Comparison of ENCODE assay signal across 22 cellular contexts in genomic region chr1:87000460-87000859, GRCh38.
DNase-seq lines count a peak whose midpoint lies in the region; ATAC-seq, FAIRE-seq and TF ChIP-seq lines count a peak whose summit lies in the region.
"Had no signal": no experiment of that assay in that cellular context is flagged by ENCODE, and none has a peak within 500 bp of the region (broad histone marks: within the 10 kb centered on the region; RNA-seq: fewer than 3 reads in every experiment).

No MANE protein-coding gene starts in this region.

- TF ChIP-seq CTCF in liver (IDR thresholded peaks at IDR 0.05; ENCODE audit: low read depth, low read length, missing input control): no peak
- no peak for TF ChIP-seq CTCF in HepG2 (CRISPR knock-in tag; IDR thresholded peaks at IDR 0.05)
- no peak for TF ChIP-seq CTCF in thyroid gland (IDR thresholded peaks at IDR 0.05)
- no peak for TF ChIP-seq CTCF in right atrium auricular region (IDR thresholded peaks at IDR 0.05)

- H3K9ac ChIP-seq in liver (ENCODE audit: low read depth in 1 of 2, low read length in 2 of 2) (no peak overlapping the region), HepG2 (ENCODE audit: insufficient read depth, low read depth, low read length) (no peak overlapping the region)
- H3K9ac ChIP-seq: BLaER1 treated with 17β-estradiol and CSF1 and Interleukin-3, amounts not matched to agents 10 nM and 100 nM had no signal

- ATAC-seq in HepG2 (no peak), left lobe of liver (peak; percentile 65)

- DNase-seq in HepG2 (ENCODE audit: low spot score) (no peak), left lobe of liver (ENCODE audit: low spot score) (no peak), small intestine (peak; percentile 4), thyroid gland (no peak), right atrium auricular region (ENCODE audit: low spot score) (no peak)
- DNase-seq: ACHN; AML-193; BE2C; CD4-positive, alpha-beta T cell; CD8-positive, alpha-beta memory T cell; DMS153; DND-41; GOT3; HFFc6 had no signal

- H3K4me1 ChIP-seq in liver (ENCODE audit: control insufficient read depth in 4 of 4, insufficient read depth in 4 of 4, low read length in 3 of 4) (peaks cover 0 to 4% (median 2%) of the 10 kb centered on the region in 4 donors), HepG2 (ENCODE audit: insufficient read depth, low read length) (peaks cover 37% of the 10 kb centered on the region), small intestine (ENCODE audit: control insufficient read depth in 2 of 2, insufficient read depth in 1 of 2, low read depth in 1 of 2, low read length in 1 of 2) (no peaks in the 10 kb centered on the region), thyroid gland (no peaks in the 10 kb centered on the region), right atrium auricular region (peaks cover 0 to 4% of the 10 kb centered on the region in 2 donors)
- H3K4me1 ChIP-seq: BE2C; BLaER1 treated with 17β-estradiol and CSF1 and Interleukin-3, amounts not matched to agents 10 nM and 100 nM had no signal

- no peak overlapping the region for H3K4me2 ChIP-seq in HepG2 (ENCODE audit: low read depth, low read length)
- H3K4me2 ChIP-seq: BLaER1 treated with 17β-estradiol and CSF1 and Interleukin-3, amounts not matched to agents 10 nM and 100 nM had no signal

- no peak overlapping the region for H3K4me3 ChIP-seq in liver (ENCODE audit: low read depth in 1 of 3, low read length in 3 of 3)
- no peak overlapping the region for H3K4me3 ChIP-seq in HepG2 (replicated peaks in 1 of 3; ENCODE audit: insufficient read depth in 1 of 3, low read depth in 2 of 3, low read length in 3 of 3)
- H3K4me3 ChIP-seq in small intestine (ENCODE audit: low read depth in 1 of 2, low read length in 2 of 2): no peak overlapping the region
- H3K4me3 ChIP-seq in thyroid gland (replicated peaks in 1 of 3): no peak overlapping the region
- H3K4me3 ChIP-seq in right atrium auricular region: no peak overlapping the region
- H3K4me3 ChIP-seq: BLaER1 treated with 17β-estradiol and CSF1 and Interleukin-3, amounts not matched to agents 10 nM and 100 nM; HAP-1 had no signal

- in situ Hi-C loops in HepG2 (cut with HindIII; ENCODE audit: extremely low pct_ligation_motif_present, low pct_unique_long_range_greater_than_20kb): no loop called here

- H3K36me3 ChIP-seq in liver (ENCODE audit: control insufficient read depth in 4 of 4, insufficient read depth in 3 of 4, low read depth in 1 of 4, low read length in 3 of 4): no peaks in the 10 kb centered on the region
- H3K36me3 ChIP-seq in HepG2 (replicated peaks in 1 of 2; ENCODE audit: control insufficient read depth in 1 of 2, insufficient read depth in 2 of 2, low read length in 2 of 2): no peaks in the 10 kb centered on the region
- no peaks in the 10 kb centered on the region for H3K36me3 ChIP-seq in small intestine (ENCODE audit: control insufficient read depth in 2 of 2, insufficient read depth in 2 of 2, low read length in 2 of 2)
- no peaks in the 10 kb centered on the region for H3K36me3 ChIP-seq in thyroid gland
- no peaks in the 10 kb centered on the region for H3K36me3 ChIP-seq in right atrium auricular region
- H3K36me3 ChIP-seq: BE2C, HAP-1 had no signal

- WGBS in liver: 14% methylated on average over 2 of the region's 2 CpGs
- WGBS in HepG2 (ENCODE audit: low lambda C conversion rate): 68% methylated on average over 2 of the region's 2 CpGs
- WGBS in small intestine, 3 donors: 35 to 72% (median 41%) methylated on average over 2 of the region's 2 CpGs
- 39 to 92% methylated on average over 2 of the region's 2 CpGs for WGBS in thyroid gland, 2 donors

- H3K27ac ChIP-seq in liver (ENCODE audit: low read depth in 1 of 2, low read length in 2 of 2) (no peak overlapping the region), HepG2 (ENCODE audit: extremely low read length, insufficient read depth, low read length) (no peak overlapping the region), small intestine (ENCODE audit: low read depth in 1 of 2, low read length in 1 of 2) (no peak overlapping the region), thyroid gland (no peak overlapping the region), right atrium auricular region (no peak overlapping the region)
- H3K27ac ChIP-seq: 22Rv1; BLaER1 treated with 17β-estradiol and CSF1 and Interleukin-3, amounts not matched to agents 10 nM and 100 nM had no signal

- peaks cover 36% of the 10 kb centered on the region for H3K79me2 ChIP-seq in HepG2 (ENCODE audit: insufficient read depth, low read length)

- no peak for TF ChIP-seq POLR2A in HepG2 (IDR thresholded peaks at IDR 0.05; ENCODE audit: insufficient read depth in 1 of 2, low read depth in 2 of 2, low read length in 2 of 2)
- no peak for TF ChIP-seq POLR2A in thyroid gland (IDR thresholded peaks at IDR 0.05)

- no peak for TF ChIP-seq RAD21 in liver (IDR thresholded peaks at IDR 0.05)
- TF ChIP-seq RAD21 in HepG2 (CRISPR knock-in tag; IDR thresholded peaks at IDR 0.05): no peak

- intact Hi-C loops in HepG2 (cut with micrococcal nuclease; ENCODE audit: unreplicated experiment) (no loop called here), thyroid gland (cut with DNase I) (no loop called here)

- BruUV-seq in HepG2 (replicated peaks; lab: Mats Ljungman, UMichigan): no TSS peak

- no peak overlapping the region for H2AFZ ChIP-seq in HepG2 (ENCODE audit: low read length)

- CTCF ChIA-PET in HepG2 (lab: Yijun Ruan, JAX; ENCODE audit: low intra/inter-chr PET ratio, low total read pairs): no interaction called here

- FAIRE-seq in HepG2 (lab: Jason Lieb, UNC) (no peak), small intestine (lab: Jason Lieb, UNC) (no peak)
- FAIRE-seq: A204.1, G401.6, GM12892, H54 had no signal

- TF ChIP-seq EP300 in HepG2 (IDR thresholded peaks at IDR 0.05; ENCODE audit: low read depth in 2 of 2, low read length in 2 of 2): no peak
- TF ChIP-seq EP300 in HepG2 (CRISPR knock-in tag; IDR thresholded peaks at IDR 0.05; ENCODE audit: borderline replicate concordance): no peak

- H3K9me3 ChIP-seq in liver (ENCODE audit: control insufficient read depth in 4 of 4, low read length in 3 of 4) (no peaks in the 10 kb centered on the region), HepG2 (ENCODE audit: low read length) (no peaks in the 10 kb centered on the region), small intestine (ENCODE audit: control insufficient read depth, low read depth) (no peaks in the 10 kb centered on the region), thyroid gland (no peaks in the 10 kb centered on the region), right atrium auricular region (no peaks in the 10 kb centered on the region)
- H3K9me3 ChIP-seq: BE2C, HAP-1 had no signal

- H4K20me1 ChIP-seq in HepG2 (ENCODE audit: insufficient read depth, low read length): no peaks in the 10 kb centered on the region

- POLR2A ChIA-PET in HepG2 (lab: Yijun Ruan, JAX): no interaction called here

- H3K27me3 ChIP-seq in liver (ENCODE audit: control insufficient read depth in 4 of 4, insufficient read depth in 4 of 4, low read length in 3 of 4) (no peaks in the 10 kb centered on the region), HepG2 (ENCODE audit: control insufficient read depth in 1 of 2, insufficient read depth in 2 of 2, low read length in 2 of 2) (no peaks in the 10 kb centered on the region), small intestine (ENCODE audit: control insufficient read depth in 2 of 2, insufficient read depth in 2 of 2, low read length in 2 of 2) (no peaks in the 10 kb centered on the region), thyroid gland (no peaks in the 10 kb centered on the region), right atrium auricular region (no peaks in the 10 kb centered on the region)
- H3K27me3 ChIP-seq: BE2C; BLaER1 treated with 17β-estradiol and CSF1 and Interleukin-3, amounts not matched to agents 10 nM and 100 nM had no signal

TF ChIP-seq in liver, 16 proteins besides CTCF, POLR2A, EP300 and RAD21:
- TF ChIP-seq HNF4G (IDR thresholded peaks at IDR 0.05) (peak; percentile 5), HNF4A (conservative IDR thresholded peaks at IDR 0.05) (peak; percentile 43 to 45), JUND (IDR thresholded peaks at IDR 0.05) (no peak)

TF ChIP-seq in HepG2, 621 proteins besides CTCF, POLR2A, EP300 and RAD21:
- TF ChIP-seq TCF7L2 (IDR thresholded peaks at IDR 0.05; ENCODE audit: low read depth, low read length) (no peak), KDM6A (CRISPR knock-in tag; IDR thresholded peaks at IDR 0.05; ENCODE audit: low read depth) (no peak), MIER3 (CRISPR knock-in tag; IDR thresholded peaks at IDR 0.05; ENCODE audit: borderline replicate concordance) (no peak), ZNF460 (CRISPR knock-in tag; IDR thresholded peaks at IDR 0.05; ENCODE audit: borderline replicate concordance) (no peak), RBFOX2 (IDR thresholded peaks at IDR 0.05; ENCODE audit: low read depth, low read length) (no peak)
